13 cellular contexts compared by ENCODE assay signal in the genomic region with DNA sequence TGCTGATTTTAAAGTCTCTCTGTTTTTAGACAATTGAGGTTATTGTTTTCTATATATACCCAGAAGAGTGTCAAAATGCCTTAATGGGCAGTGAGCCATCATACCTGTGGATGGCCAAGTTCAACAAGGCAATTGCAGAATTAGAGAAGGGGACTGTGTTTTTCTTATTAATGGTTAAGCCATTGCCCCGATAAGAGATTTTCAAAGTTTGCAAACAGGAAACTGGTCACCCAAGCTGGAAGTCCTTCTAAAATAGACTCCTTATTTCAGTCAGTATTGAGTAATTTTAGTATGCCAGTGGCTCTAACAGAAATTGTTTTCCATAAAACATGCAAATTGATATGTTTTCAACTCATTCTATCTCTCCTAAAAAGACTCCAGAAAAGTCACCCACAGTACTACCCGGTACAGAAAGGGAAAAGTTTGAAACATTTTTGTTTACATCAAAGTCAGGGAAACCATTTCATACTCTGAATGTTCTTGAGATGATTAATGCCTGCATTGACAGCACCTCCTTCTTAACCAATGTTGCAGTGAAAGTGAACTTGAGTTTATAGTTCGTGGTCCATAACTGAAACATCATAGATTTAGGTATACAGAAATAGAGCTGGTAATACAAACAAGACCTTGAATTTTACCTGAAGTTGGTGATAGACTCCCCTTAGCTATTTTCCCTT.
DNase-seq lines count a peak whose midpoint lies in the region; ATAC-seq and TF ChIP-seq lines count a peak whose summit lies in the region.
"Had no signal": no experiment of that assay in that cellular context is flagged by ENCODE, and none has a peak within 500 bp of the region (broad histone marks: within the 10 kb centered on the region; RNA-seq: fewer than 3 reads in every experiment).

No MANE protein-coding gene starts in this region.

- TF ChIP-seq CTCF in GM12865 (IDR thresholded peaks at IDR 0.05; ENCODE audit: insufficient read depth, low read depth, low read length, missing control alignments) (no peak), fibroblast of pulmonary artery (IDR thresholded peaks at IDR 0.05; ENCODE audit: low read length, missing control alignments) (no peak)

- ATAC-seq in GM21390 (IDR thresholded peaks at IDR 0.05; ENCODE audit: unreplicated experiment): peak; percentile 57
- ATAC-seq in HG03159 (IDR thresholded peaks at IDR 0.05; ENCODE audit: unreplicated experiment): peak; percentile 63

- DNase-seq in GM12865 (ENCODE audit: low read depth) (peak; percentile 47), fibroblast of pulmonary artery (ENCODE audit: low read depth) (peak; percentile 24), cerebellar cortex (ENCODE audit: low spot score) (no peak), NCI-H2107 (lab: John Stamatoyannopoulos, UW) (no peak), HCEC 1CT (no peak), NCI-H146 treated with DMSO at 0.1 percent for 48 hours (lab: John Stamatoyannopoulos, UW; ENCODE audit: unreplicated experiment) (no peak)
- DNase-seq: activated CD4-positive, alpha-beta T cell treated with anti-CD3 and anti-CD28 coated beads, Interleukin-2, amount 10 ng/mL, durations not matched to agents 24 days and 14 days; AML-193; immature natural killer cell; nephron progenitor cell; stimulated activated CD4-positive, alpha-beta T cell treated with anti-CD3 and anti-CD28 coated beads, Interleukin-4, amount 100 ng/mL, for 1 hour had no signal

- H3K4me3 ChIP-seq in GM12865 (ENCODE audit: low read depth, low read length) (no peak overlapping the region), fibroblast of pulmonary artery (replicated peaks; ENCODE audit: low read depth, low read length) (no peak overlapping the region)

Comparison
In these comparisons a context has a peak if more than half of its experiments do, and no peak if none do; other contexts are left out.
1. DNase-seq: peak in GM12865 (single experiment) and fibroblast of pulmonary artery (single experiment); none in cerebellar cortex (single experiment), NCI-H2107 (single experiment), HCEC 1CT (single experiment) and NCI-H146 treated with DMSO at 0.1 percent for 48 hours (single experiment).